Comparison of ENCODE assay signal across 1 cellular context in the genomic region with DNA sequence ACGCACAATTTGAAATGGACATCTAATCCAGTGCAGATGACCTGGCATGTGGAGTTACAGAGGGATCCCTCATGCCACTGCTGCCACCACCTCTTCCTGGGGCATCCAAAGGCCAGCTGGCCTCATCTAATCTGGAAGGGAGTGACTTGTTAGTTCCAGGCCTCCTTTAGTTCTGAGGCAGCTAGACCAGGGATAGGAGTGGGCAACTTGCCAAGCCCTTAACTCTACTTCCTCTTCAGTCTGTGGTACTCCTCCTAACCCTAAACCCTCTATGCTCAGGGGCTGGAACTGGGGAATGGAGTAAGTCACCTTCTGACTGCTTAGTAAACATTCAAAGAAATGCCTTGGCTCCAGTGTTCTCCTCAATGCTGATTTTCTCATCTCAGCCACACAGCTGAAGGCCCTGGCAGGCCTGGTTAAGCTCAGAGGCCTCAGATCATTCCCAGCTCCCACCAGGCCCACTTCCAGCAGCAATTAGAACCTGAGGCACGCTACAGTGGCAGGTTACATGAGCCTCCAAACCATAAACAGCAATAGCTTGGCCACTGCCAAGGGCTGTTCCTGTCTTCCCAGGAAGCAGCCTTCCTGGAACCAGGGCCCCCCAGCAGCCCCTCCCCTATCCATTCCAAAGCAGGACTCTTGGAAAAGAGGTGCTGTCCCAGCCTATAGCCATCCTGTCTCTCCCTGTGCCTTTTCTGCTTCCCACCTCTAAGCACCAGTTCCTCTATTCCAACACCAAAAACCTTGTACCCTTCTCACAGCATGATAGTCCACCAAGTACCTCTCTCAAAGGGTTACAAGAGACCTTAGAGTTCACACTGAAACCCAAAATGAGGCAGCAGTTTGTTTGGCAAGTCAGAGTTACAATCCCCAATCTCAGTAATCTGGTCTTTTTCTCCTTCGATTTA.
TF ChIP-seq lines count a peak whose summit lies in the region.

No MANE protein-coding gene starts in this region.

TF ChIP-seq in K562, 482 proteins besides CTCF, POLR2A, EP300 and RAD21 (continued from another document):
- TF ChIP-seq, protein P1, sequence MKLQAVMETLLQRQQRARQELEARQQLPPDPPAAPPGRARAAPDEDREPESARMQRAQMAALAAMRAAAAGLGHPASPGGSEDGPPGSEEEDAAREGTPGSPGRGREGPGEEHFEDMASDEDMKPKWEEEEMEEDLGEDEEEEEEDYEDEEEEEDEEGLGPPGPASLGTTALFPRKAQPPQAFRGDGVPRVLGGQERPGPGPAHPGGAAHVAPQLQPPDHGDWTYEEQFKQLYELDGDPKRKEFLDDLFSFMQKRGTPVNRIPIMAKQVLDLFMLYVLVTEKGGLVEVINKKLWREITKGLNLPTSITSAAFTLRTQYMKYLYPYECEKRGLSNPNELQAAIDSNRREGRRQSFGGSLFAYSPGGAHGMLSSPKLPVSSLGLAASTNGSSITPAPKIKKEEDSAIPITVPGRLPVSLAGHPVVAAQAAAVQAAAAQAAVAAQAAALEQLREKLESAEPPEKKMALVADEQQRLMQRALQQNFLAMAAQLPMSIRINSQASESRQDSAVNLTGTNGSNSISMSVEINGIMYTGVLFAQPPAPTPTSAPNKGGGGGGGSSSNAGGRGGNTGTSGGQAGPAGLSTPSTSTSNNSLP (IDR thresholded peaks at IDR 0.05; ENCODE audit: borderline replicate concordance, low read depth, low read length): no peak
- TF ChIP-seq HDAC1 (IDR thresholded peaks at IDR 0.05) (no peak), ZNF134 (CRISPR knock-in tag; conservative IDR thresholded peaks at IDR 0.05) (no peak), PYGO2 (tag; IDR thresholded peaks at IDR 0.05) (no peak), PTBP1 (IDR thresholded peaks at IDR 0.05; ENCODE audit: low read depth, low read length) (no peak), MTF1 (CRISPR knock-in tag; IDR thresholded peaks at IDR 0.05; ENCODE audit: borderline replicate concordance) (no peak), POLR2B (IDR thresholded peaks at IDR 0.05; ENCODE audit: low read depth, partially characterized antibody) (peak; percentile 63), ETV5 (CRISPR knock-in tag; IDR thresholded peaks at IDR 0.05; ENCODE audit: low read depth) (no peak), SIRT6 (IDR thresholded peaks at IDR 0.05; ENCODE audit: low read depth, low read length) (peak; percentile 28), ERF (CRISPR knock-in tag; IDR thresholded peaks at IDR 0.05) (0 out of 2 replicates have a peak, but pooled peaks have one; percentile 14), GATAD2A (IDR thresholded peaks at IDR 0.05) (no peak), ZSCAN32 (CRISPR knock-in tag; IDR thresholded peaks at IDR 0.05) (no peak), U2AF1 (optimal IDR thresholded peaks at IDR 0.05; ENCODE audit: low read depth, low read length) (no peak), CTBP1 (IDR thresholded peaks at IDR 0.05; ENCODE audit: borderline replicate concordance) (peak; percentile 48; the same call in 1 of the 2 replicates), PTTG1 (tag; IDR thresholded peaks at IDR 0.05; ENCODE audit: low read depth) (no peak), ZNF124 (CRISPR knock-in tag; IDR thresholded peaks at IDR 0.05) (no peak)
- TF ChIP-seq, protein P2, sequence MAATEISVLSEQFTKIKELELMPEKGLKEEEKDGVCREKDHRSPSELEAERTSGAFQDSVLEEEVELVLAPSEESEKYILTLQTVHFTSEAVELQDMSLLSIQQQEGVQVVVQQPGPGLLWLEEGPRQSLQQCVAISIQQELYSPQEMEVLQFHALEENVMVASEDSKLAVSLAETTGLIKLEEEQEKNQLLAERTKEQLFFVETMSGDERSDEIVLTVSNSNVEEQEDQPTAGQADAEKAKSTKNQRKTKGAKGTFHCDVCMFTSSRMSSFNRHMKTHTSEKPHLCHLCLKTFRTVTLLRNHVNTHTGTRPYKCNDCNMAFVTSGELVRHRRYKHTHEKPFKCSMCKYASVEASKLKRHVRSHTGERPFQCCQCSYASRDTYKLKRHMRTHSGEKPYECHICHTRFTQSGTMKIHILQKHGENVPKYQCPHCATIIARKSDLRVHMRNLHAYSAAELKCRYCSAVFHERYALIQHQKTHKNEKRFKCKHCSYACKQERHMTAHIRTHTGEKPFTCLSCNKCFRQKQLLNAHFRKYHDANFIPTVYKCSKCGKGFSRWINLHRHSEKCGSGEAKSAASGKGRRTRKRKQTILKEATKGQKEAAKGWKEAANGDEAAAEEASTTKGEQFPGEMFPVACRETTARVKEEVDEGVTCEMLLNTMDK (IDR thresholded peaks at IDR 0.05; ENCODE audit: borderline replicate concordance, insufficient read depth, low read depth, low read length, poor library complexity, severe bottlenecking): no peak
- TF ChIP-seq, protein P3, sequence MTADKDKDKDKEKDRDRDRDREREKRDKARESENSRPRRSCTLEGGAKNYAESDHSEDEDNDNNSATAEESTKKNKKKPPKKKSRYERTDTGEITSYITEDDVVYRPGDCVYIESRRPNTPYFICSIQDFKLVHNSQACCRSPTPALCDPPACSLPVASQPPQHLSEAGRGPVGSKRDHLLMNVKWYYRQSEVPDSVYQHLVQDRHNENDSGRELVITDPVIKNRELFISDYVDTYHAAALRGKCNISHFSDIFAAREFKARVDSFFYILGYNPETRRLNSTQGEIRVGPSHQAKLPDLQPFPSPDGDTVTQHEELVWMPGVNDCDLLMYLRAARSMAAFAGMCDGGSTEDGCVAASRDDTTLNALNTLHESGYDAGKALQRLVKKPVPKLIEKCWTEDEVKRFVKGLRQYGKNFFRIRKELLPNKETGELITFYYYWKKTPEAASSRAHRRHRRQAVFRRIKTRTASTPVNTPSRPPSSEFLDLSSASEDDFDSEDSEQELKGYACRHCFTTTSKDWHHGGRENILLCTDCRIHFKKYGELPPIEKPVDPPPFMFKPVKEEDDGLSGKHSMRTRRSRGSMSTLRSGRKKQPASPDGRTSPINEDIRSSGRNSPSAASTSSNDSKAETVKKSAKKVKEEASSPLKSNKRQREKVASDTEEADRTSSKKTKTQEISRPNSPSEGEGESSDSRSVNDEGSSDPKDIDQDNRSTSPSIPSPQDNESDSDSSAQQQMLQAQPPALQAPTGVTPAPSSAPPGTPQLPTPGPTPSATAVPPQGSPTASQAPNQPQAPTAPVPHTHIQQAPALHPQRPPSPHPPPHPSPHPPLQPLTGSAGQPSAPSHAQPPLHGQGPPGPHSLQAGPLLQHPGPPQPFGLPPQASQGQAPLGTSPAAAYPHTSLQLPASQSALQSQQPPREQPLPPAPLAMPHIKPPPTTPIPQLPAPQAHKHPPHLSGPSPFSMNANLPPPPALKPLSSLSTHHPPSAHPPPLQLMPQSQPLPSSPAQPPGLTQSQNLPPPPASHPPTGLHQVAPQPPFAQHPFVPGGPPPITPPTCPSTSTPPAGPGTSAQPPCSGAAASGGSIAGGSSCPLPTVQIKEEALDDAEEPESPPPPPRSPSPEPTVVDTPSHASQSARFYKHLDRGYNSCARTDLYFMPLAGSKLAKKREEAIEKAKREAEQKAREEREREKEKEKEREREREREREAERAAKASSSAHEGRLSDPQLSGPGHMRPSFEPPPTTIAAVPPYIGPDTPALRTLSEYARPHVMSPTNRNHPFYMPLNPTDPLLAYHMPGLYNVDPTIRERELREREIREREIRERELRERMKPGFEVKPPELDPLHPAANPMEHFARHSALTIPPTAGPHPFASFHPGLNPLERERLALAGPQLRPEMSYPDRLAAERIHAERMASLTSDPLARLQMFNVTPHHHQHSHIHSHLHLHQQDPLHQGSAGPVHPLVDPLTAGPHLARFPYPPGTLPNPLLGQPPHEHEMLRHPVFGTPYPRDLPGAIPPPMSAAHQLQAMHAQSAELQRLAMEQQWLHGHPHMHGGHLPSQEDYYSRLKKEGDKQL (CRISPR knock-in tag; IDR thresholded peaks at IDR 0.05; ENCODE audit: borderline replicate concordance): no peak
